8 cellular contexts compared by ENCODE assay signal in the genomic region with DNA sequence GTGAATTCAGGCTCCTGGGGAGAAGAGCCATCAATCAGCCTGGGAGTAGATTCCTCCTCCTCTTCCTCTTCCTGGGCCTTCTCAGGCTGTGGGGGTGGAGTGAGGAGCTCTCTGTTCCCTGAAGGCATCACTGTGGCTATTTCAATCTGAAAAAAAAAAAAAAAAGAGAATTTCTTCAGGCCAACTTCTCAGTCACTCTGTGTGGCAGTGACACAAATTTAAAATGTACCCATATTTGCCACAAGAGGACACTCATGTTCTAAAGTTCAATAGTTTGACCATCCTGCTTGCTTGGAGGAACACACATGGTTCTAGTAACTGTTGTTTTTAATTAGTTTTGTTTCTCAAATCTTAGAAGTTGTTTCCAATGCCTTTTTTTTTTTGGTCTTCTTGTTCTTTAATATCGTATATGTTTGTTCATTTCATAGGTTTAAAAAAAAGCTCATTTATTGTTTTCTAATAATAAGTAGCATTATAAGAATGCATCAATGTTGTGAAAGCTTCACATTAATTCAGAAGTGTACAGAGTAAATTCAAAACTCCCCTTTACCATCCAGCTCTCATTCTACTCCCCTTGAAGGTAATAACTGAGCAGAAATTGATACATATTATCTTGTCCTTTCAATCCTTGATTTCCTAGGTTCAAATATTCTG. TPM values are rescaled to one million over a fixed set of nuclear protein-coding genes. Genes with fewer than 3 reads are reported as not detected.
A peak's percentile ranks its signal among the peaks of the same experiment; 100 is the strongest.
DNase-seq lines count a peak whose midpoint lies in the region; ATAC-seq and TF ChIP-seq lines count a peak whose summit lies in the region.

No MANE protein-coding gene starts in this region.

- no CpG with 5 or more reads among the region's 1 CpG for WGBS in neuronal stem cell (ENCODE audit: extremely low coverage in 2 of 2, insufficient read length in 2 of 2, insufficient replicate concordance in 1 of 2), 2 donors

- H3K4me3 ChIP-seq in Peyer's patch = no peak overlapping the region
- no peak overlapping the region for H3K4me3 ChIP-seq in neuronal stem cell (ENCODE audit: low read length in 2 of 2)

- H3K4me1 ChIP-seq in Peyer's patch (no peaks in the 10 kb centered on the region), neuronal stem cell (ENCODE audit: control insufficient read depth in 2 of 2, insufficient read depth in 1 of 2, low read depth in 1 of 2, low read length in 2 of 2) (no peaks in the 10 kb centered on the region)

- no peaks in the 10 kb centered on the region for H3K36me3 Mint-ChIP-seq in activated T-helper 2 cell treated with anti-CD3 and anti-CD28 coated beads, Interferon-gamma antibody, Interleukin-2, Interleukin-4, amounts not matched to agents 10 μg/mL and 5 μg/mL and 100 μg/mL, durations not matched to agents 14 hours and 24 hours and 36 hours (ENCODE audit: low read depth)

- H3K79me1 ChIP-seq in neuronal stem cell (ENCODE audit: low read depth, low read length) = no peaks in the 10 kb centered on the region

- H3K27ac Mint-ChIP-seq in activated T-helper 2 cell treated with anti-CD3 and anti-CD28 coated beads, Interferon-gamma antibody, Interleukin-2, Interleukin-4, amounts not matched to agents 10 μg/mL and 5 μg/mL and 100 μg/mL, durations not matched to agents 14 hours and 24 hours and 36 hours = no peak overlapping the region

- no peak overlapping the region for H2BK12ac ChIP-seq in neuronal stem cell (ENCODE audit: low read length)

- H3K4ac ChIP-seq in neuronal stem cell (ENCODE audit: low read length) = no peak overlapping the region

- no peaks in the 10 kb centered on the region for H3K4me1 Mint-ChIP-seq in activated T-helper 2 cell treated with anti-CD3 and anti-CD28 coated beads, Interferon-gamma antibody, Interleukin-2, Interleukin-4, amounts not matched to agents 10 μg/mL and 5 μg/mL and 100 μg/mL, durations not matched to agents 14 hours and 24 hours and 36 hours (ENCODE audit: low read depth)

- TF ChIP-seq POLR2A in Peyer's patch (IDR thresholded peaks at IDR 0.05) = no peak

- peak in 5 of 6 experiments; percentile 38 to 79 (median 65) for TF ChIP-seq CTCF in Peyer's patch (IDR thresholded peaks at IDR 0.05)

- H3K23ac ChIP-seq in neuronal stem cell (ENCODE audit: low read depth, low read length, poor library complexity) = no peak overlapping the region

- no peak overlapping the region for H2BK15ac ChIP-seq in neuronal stem cell (ENCODE audit: low read length)

- H2BK120ac ChIP-seq in neuronal stem cell (ENCODE audit: low read depth, low read length) = no peak overlapping the region

- ATAC-seq in GM19467 (IDR thresholded peaks at IDR 0.05; ENCODE audit: unreplicated experiment) (peak; percentile 86), HG03565 (IDR thresholded peaks at IDR 0.05; ENCODE audit: unreplicated experiment) (peak; percentile 75), esophagus mucosa (peak; percentile 51)

- DNase-seq in EL = peak; percentile 71
- no peak for DNase-seq in Peyer's patch
- peak; percentile 29 for DNase-seq in neuronal stem cell (ENCODE audit: low spot score)
- DNase-seq in ureter (ENCODE audit: low spot score) = no peak
- no peak for DNase-seq in activated T-helper 2 cell treated with anti-CD3 and anti-CD28 coated beads, Interferon-gamma antibody, Interleukin-2, Interleukin-4, amounts not matched to agents 10 μg/mL and 5 μg/mL and 100 μg/mL, durations not matched to agents 14 hours and 24 hours and 36 hours (ENCODE audit: low spot score)

- H3K9me3 ChIP-seq in Peyer's patch (no peaks in the 10 kb centered on the region), neuronal stem cell (replicated peaks in 1 of 2; ENCODE audit: control insufficient read depth in 2 of 2, insufficient read depth in 1 of 2, low read depth in 1 of 2, low read length in 2 of 2) (no peaks in the 10 kb centered on the region)

- no peak overlapping the region for H3K9ac ChIP-seq in neuronal stem cell (ENCODE audit: low read depth, low read length, poor library complexity)

- no peaks in the 10 kb centered on the region for H3K9me3 Mint-ChIP-seq in activated T-helper 2 cell treated with anti-CD3 and anti-CD28 coated beads, Interferon-gamma antibody, Interleukin-2, Interleukin-4, amounts not matched to agents 10 μg/mL and 5 μg/mL and 100 μg/mL, durations not matched to agents 14 hours and 24 hours and 36 hours

- H2AFZ ChIP-seq in neuronal stem cell (ENCODE audit: low read length) = peak overlapping the region; percentile 19

- no peak overlapping the region for H4K91ac ChIP-seq in neuronal stem cell (ENCODE audit: low read depth, low read length, poor library complexity)

- intact Hi-C loops in activated T-helper 2 cell treated with anti-CD3 and anti-CD28 coated beads, Interferon-gamma antibody, Interleukin-2, Interleukin-4, amounts not matched to agents 10 μg/mL and 5 μg/mL and 100 μg/mL, durations not matched to agents 14 hours and 24 hours and 36 hours (cut with micrococcal nuclease) = loop anchor here (1.0 to 2.0 kb wide), 2 partner anchors 131 to 349 kb away; no protein-coding TSS in a partner anchor

- no peak overlapping the region for H3K4me3 Mint-ChIP-seq in activated T-helper 2 cell treated with anti-CD3 and anti-CD28 coated beads, Interferon-gamma antibody, Interleukin-2, Interleukin-4, amounts not matched to agents 10 μg/mL and 5 μg/mL and 100 μg/mL, durations not matched to agents 14 hours and 24 hours and 36 hours (ENCODE audit: low read depth)

- H2BK5ac ChIP-seq in neuronal stem cell (ENCODE audit: low read length) = no peak overlapping the region

- no peak overlapping the region for H3K18ac ChIP-seq in neuronal stem cell (ENCODE audit: low read length)

- no peak overlapping the region for H4K8ac ChIP-seq in neuronal stem cell (ENCODE audit: low read depth, low read length)

- H3K36me3 ChIP-seq in Peyer's patch = no peaks in the 10 kb centered on the region
- no peaks in the 10 kb centered on the region for H3K36me3 ChIP-seq in neuronal stem cell (replicated peaks in 1 of 2; ENCODE audit: control insufficient read depth in 2 of 2, insufficient read depth in 2 of 2, low read length in 2 of 2)

- peaks cover 5% of the 10 kb centered on the region for H3K27me3 Mint-ChIP-seq in activated T-helper 2 cell treated with anti-CD3 and anti-CD28 coated beads, Interferon-gamma antibody, Interleukin-2, Interleukin-4, amounts not matched to agents 10 μg/mL and 5 μg/mL and 100 μg/mL, durations not matched to agents 14 hours and 24 hours and 36 hours (ENCODE audit: low read depth)

- H3K4me2 ChIP-seq in neuronal stem cell (ENCODE audit: insufficient read depth, low read length, poor library complexity, severe bottlenecking) = no peak overlapping the region

- no peak overlapping the region for H3K14ac ChIP-seq in neuronal stem cell (ENCODE audit: low read length)

- H3K27me3 ChIP-seq in Peyer's patch (no peaks in the 10 kb centered on the region), neuronal stem cell (ENCODE audit: control insufficient read depth in 3 of 3, insufficient read depth in 3 of 3, low read depth in 1 of 3, low read length in 3 of 3) (no peaks in the 10 kb centered on the region)

- no peak overlapping the region for H2AK5ac ChIP-seq in neuronal stem cell (ENCODE audit: low read depth, low read length)

- H3K27ac ChIP-seq in Peyer's patch = no peak overlapping the region
- no peak overlapping the region for H3K27ac ChIP-seq in neuronal stem cell (replicated peaks; ENCODE audit: low read length)

RNA-seq across cellular contexts. Expression of a gene that starts 23.3 kb away (rescaled TPM):
- not detected for total RNA-seq in Peyer's patch
- not detected for total RNA-seq in esophagus mucosa
- polyA plus RNA-seq in neuronal stem cell (2013, experiment 1 of 2) = not detected
- polyA plus RNA-seq in neuronal stem cell (2013, experiment 2 of 2) = not detected
- not detected for total RNA-seq in ureter
- not detected in 2 replicates for total RNA-seq in activated T-helper 2 cell treated with anti-CD3 and anti-CD28 coated beads, Interferon-gamma antibody, Interleukin-2, Interleukin-4, amounts not matched to agents 10 μg/mL and 5 μg/mL and 100 μg/mL, durations not matched to agents 14 hours and 24 hours and 36 hours

RNA-seq across cellular contexts. Expression of a gene that starts 26.5 kb away (rescaled TPM):
- total RNA-seq in Peyer's patch (not detected), esophagus mucosa (not detected), ureter (not detected)
- polyA plus RNA-seq in neuronal stem cell (2013, experiment 1 of 2) = not detected
- not detected for polyA plus RNA-seq in neuronal stem cell (2013, experiment 2 of 2)
- not detected in 2 replicates for total RNA-seq in activated T-helper 2 cell treated with anti-CD3 and anti-CD28 coated beads, Interferon-gamma antibody, Interleukin-2, Interleukin-4, amounts not matched to agents 10 μg/mL and 5 μg/mL and 100 μg/mL, durations not matched to agents 14 hours and 24 hours and 36 hours

Comparison
In these comparisons a context has a peak if more than half of its experiments do, and no peak if none do; other contexts are left out.
1. DNase-seq: peak in EL (single experiment) and neuronal stem cell (single experiment); none in Peyer's patch (0 of 3), ureter (single experiment) and activated T-helper 2 cell treated with anti-CD3 and anti-CD28 coated beads, Interferon-gamma antibody, Interleukin-2, Interleukin-4, amounts not matched to agents 10 μg/mL and 5 μg/mL and 100 μg/mL, durations not matched to agents 14 hours and 24 hours and 36 hours (single experiment).
2. Peak in every context shown above with its lines, with median percentiles within 50 percentile points of each other: ATAC-seq.